ENCODE assay signal across 8 cellular contexts in the genomic region with DNA sequence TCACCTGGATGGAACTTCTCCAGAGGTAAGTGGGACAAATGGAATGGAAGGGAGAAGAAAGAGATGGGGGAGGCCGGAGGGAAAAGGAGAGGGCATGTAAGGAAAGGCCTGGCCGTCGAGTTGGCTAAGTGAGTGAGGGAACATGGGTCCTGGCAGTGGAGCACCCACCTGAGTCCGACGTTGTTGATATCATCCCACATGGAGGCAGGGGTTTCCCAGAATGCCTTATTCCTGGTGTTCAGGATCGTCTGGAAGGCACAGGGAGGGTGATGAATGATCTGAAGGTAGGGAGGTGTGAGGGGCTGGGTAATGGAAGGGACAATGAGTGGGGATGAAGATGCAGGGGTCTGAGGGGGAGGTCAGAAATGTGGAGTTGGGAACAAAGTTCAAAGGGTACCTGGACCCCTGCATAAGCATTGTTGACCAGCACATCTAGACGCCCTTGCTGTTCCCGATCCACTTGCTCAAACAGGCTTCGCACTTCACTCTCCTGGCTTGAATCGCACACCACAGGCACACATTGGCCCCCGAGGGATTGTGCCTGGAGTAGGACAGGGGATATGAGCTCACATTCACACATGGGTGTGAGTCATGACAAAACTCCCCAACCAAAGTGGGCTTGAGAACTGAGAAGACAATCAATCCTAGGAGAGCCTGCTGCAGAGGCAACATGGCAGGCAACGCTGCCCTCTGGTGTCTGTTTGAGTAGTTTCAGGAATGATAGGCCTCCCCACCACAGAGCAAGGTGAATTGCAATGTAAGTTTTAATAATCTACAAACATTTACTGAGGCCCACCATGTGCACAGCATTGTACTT. TPM values are rescaled to one million over a fixed set of nuclear protein-coding genes. Genes with fewer than 3 reads are reported as not detected.
A peak's percentile ranks its signal among the peaks of the same experiment; 100 is the strongest.
DNase-seq lines count a peak whose midpoint lies in the region; ATAC-seq and TF ChIP-seq lines count a peak whose summit lies in the region.

No MANE protein-coding gene starts in this region.

- in situ Hi-C loops in Panc1 (cut with HindIII; ENCODE audit: low pct_unique_long_range_greater_than_20kb, low sequenced_read_pairs), result no loop called here

- ATAC-seq in GM19438 (IDR thresholded peaks at IDR 0.05; ENCODE audit: low read depth, unreplicated experiment) (peak; percentile 41), Panc1 (peak; percentile 68)

- peak; percentile 63 for DNase-seq in COLO668 (lab: John Stamatoyannopoulos, UW; ENCODE audit: unreplicated experiment)
- DNase-seq in HT1080 (ENCODE audit: low read depth), result peak; percentile 94
- DNase-seq in Panc1 (ENCODE audit: low read depth, low spot score), result peak; percentile 61
- peak; percentile 47 for DNase-seq in activated T-helper 1 cell treated with Interleukin-2 at 50 U/mL for 16 hours (ENCODE audit: low read depth)
- peak; percentile 96 for DNase-seq in fibroblast of mammary gland (ENCODE audit: low read depth)
- DNase-seq in non-pigmented ciliary epithelial cell (ENCODE audit: low read depth), result peak; percentile 91
- DNase-seq in tibial artery, result peak in 1 of 2 donors; percentile 52

- intact Hi-C loops in Panc1 (cut with micrococcal nuclease; ENCODE audit: unreplicated experiment), result loop anchor here (1.0 kb wide), 1 partner anchor 53 kb away; no protein-coding TSS in a partner anchor
- intact Hi-C loops in tibial artery (cut with DNase I; ENCODE audit: low total_unique reads), result loop anchor here (5.0 kb wide), 1 partner anchor 54 kb away; the partner anchor contains the start of gene TINF2

- CTCF ChIA-PET in Panc1 (lab: Charles Lee), result interaction anchor here (0.7 to 1.9 kb wide), 2 partner anchors 30 to 54 kb away, joined by 3 to 8 read pairs; partner anchors contain the start of gene TINF2

- H3K36me3 ChIP-seq in Panc1 (ENCODE audit: control insufficient read depth, insufficient read depth, low read length) (peaks cover 7% of the 10 kb centered on the region; the same call in 1 of the 2 replicates), tibial artery (peaks cover 27 to 41% (median 33%) of the 10 kb centered on the region in 3 donors)

- no TSS peak for BruUV-seq in Panc1 (replicated peaks; lab: Mats Ljungman, UMichigan)

- H3K27me3 ChIP-seq in Panc1 (ENCODE audit: control insufficient read depth, insufficient read depth, low read length), result no peaks in the 10 kb centered on the region
- H3K27me3 ChIP-seq in tibial artery, result no peaks in the 10 kb centered on the region

- no peaks in the 10 kb centered on the region for H3K9me3 ChIP-seq in Panc1 (ENCODE audit: control insufficient read depth, insufficient read depth, low read depth, low read length)
- H3K9me3 ChIP-seq in tibial artery, result no peaks in the 10 kb centered on the region

- POLR2A ChIA-PET in Panc1 (lab: Charles Lee), result no interaction called here

- TF ChIP-seq CTCF in Panc1 (IDR thresholded peaks at IDR 0.05), result peak; percentile 69
- TF ChIP-seq CTCF in fibroblast of mammary gland (conservative IDR thresholded peaks at IDR 0.05; ENCODE audit: control insufficient read depth, insufficient read depth, low read depth, low read length), result peak; percentile 82
- TF ChIP-seq CTCF in tibial artery (IDR thresholded peaks at IDR 0.05), result peak; percentile 57 to 58

- H3K4me1 ChIP-seq in Panc1 (ENCODE audit: control insufficient read depth, insufficient read depth, low read length) (peaks cover 7% of the 10 kb centered on the region; the same call in 1 of the 2 replicates), tibial artery (peaks cover 0 to 34% (median 25%) of the 10 kb centered on the region in 4 donors)

- H3K27ac ChIP-seq in Panc1 (ENCODE audit: low read length), result no peak overlapping the region
- H3K27ac ChIP-seq in tibial artery, result no peak overlapping the region

- H3K4me3 ChIP-seq in Panc1 (ENCODE audit: low read depth in 2 of 2, low read length in 2 of 2) (no peak overlapping the region), fibroblast of mammary gland (ENCODE audit: control insufficient read depth, low read depth, low read length) (no peak overlapping the region), tibial artery (no peak overlapping the region)

RNA-seq across cellular contexts. Expression of gene DHRS1, which starts 3.0 kb away (rescaled TPM):
- total RNA-seq in HT1080 (2014; rRNA removed; shearing (Covaris generic)), result 6.0 and 6.9 TPM in 2 replicates
- polyA plus RNA-seq in HT1080 (2015; cell fraction: cytosol; rRNA removed), result 14.0 and 17.7 TPM in 2 replicates
- 39.9 and 60.1 TPM in 2 replicates for polyA plus RNA-seq in HT1080 (2015; cell fraction: nucleus; rRNA removed)
- total RNA-seq in Panc1 (2021; ENCODE audit: unreplicated experiment), result 8.9 TPM
- polyA plus RNA-seq in Panc1 (2012; ENCODE audit: insufficient read length), result 15.0 TPM

RNA-seq across cellular contexts. Expression of gene NOP9, which starts 3.1 kb away (rescaled TPM):
- total RNA-seq in HT1080 (2014; rRNA removed; shearing (Covaris generic)), result 21.1 and 25.6 TPM in 2 replicates
- polyA plus RNA-seq in HT1080 (2015; cell fraction: cytosol; rRNA removed), result 5.9 and 6.4 TPM in 2 replicates
- polyA plus RNA-seq in HT1080 (2015; cell fraction: nucleus; rRNA removed), result 41.8 and 44.8 TPM in 2 replicates
- total RNA-seq in Panc1 (2021; ENCODE audit: unreplicated experiment), result 25.3 TPM
- 17.9 TPM for polyA plus RNA-seq in Panc1 (2012; ENCODE audit: insufficient read length)

RNA-seq across cellular contexts. Expression of gene CIDEB, which starts 11.2 kb away (rescaled TPM):
- 0.10 TPM in 1 of 2 replicates, not detected in the other for total RNA-seq in HT1080 (2014; rRNA removed; shearing (Covaris generic))
- not detected in 2 replicates for polyA plus RNA-seq in HT1080 (2015; cell fraction: cytosol; rRNA removed)
- 0.08 and 0.13 TPM in 2 replicates for polyA plus RNA-seq in HT1080 (2015; cell fraction: nucleus; rRNA removed)
- total RNA-seq in Panc1 (2021; ENCODE audit: unreplicated experiment), result 0.18 TPM
- polyA plus RNA-seq in Panc1 (2012; ENCODE audit: insufficient read length), result 2.0 TPM

RNA-seq across cellular contexts. Expression of gene LTB4R2, which starts 13.4 kb away (rescaled TPM):
- 5.0 and 7.8 TPM in 2 replicates for total RNA-seq in HT1080 (2014; rRNA removed; shearing (Covaris generic))
- 0.80 and 1.2 TPM in 2 replicates for polyA plus RNA-seq in HT1080 (2015; cell fraction: cytosol; rRNA removed)
- polyA plus RNA-seq in HT1080 (2015; cell fraction: nucleus; rRNA removed), result 69.2 and 70.9 TPM in 2 replicates
- 6.9 TPM for total RNA-seq in Panc1 (2021; ENCODE audit: unreplicated experiment)
- 4.9 TPM for polyA plus RNA-seq in Panc1 (2012; ENCODE audit: insufficient read length)

RNA-seq across cellular contexts. Expression of gene LTB4R, which starts 14.8 kb away (rescaled TPM):
- 3.8 and 6.5 TPM in 2 replicates for total RNA-seq in HT1080 (2014; rRNA removed; shearing (Covaris generic))
- 0.67 and 0.89 TPM in 2 replicates for polyA plus RNA-seq in HT1080 (2015; cell fraction: cytosol; rRNA removed)
- polyA plus RNA-seq in HT1080 (2015; cell fraction: nucleus; rRNA removed), result 73.9 and 90.1 TPM in 2 replicates
- total RNA-seq in Panc1 (2021; ENCODE audit: unreplicated experiment), result 4.8 TPM
- polyA plus RNA-seq in Panc1 (2012; ENCODE audit: insufficient read length), result 7.0 TPM
